1 cellular context compared by ENCODE assay signal in genomic region chr17:42286411-42287295, GRCh38.
TF ChIP-seq lines count a peak whose summit lies in the region.

No MANE protein-coding gene starts in this region.

TF ChIP-seq in K562, 482 proteins besides CTCF, POLR2A, EP300 and RAD21 (continued from another document and continues in another):
- TF ChIP-seq, protein P1, sequence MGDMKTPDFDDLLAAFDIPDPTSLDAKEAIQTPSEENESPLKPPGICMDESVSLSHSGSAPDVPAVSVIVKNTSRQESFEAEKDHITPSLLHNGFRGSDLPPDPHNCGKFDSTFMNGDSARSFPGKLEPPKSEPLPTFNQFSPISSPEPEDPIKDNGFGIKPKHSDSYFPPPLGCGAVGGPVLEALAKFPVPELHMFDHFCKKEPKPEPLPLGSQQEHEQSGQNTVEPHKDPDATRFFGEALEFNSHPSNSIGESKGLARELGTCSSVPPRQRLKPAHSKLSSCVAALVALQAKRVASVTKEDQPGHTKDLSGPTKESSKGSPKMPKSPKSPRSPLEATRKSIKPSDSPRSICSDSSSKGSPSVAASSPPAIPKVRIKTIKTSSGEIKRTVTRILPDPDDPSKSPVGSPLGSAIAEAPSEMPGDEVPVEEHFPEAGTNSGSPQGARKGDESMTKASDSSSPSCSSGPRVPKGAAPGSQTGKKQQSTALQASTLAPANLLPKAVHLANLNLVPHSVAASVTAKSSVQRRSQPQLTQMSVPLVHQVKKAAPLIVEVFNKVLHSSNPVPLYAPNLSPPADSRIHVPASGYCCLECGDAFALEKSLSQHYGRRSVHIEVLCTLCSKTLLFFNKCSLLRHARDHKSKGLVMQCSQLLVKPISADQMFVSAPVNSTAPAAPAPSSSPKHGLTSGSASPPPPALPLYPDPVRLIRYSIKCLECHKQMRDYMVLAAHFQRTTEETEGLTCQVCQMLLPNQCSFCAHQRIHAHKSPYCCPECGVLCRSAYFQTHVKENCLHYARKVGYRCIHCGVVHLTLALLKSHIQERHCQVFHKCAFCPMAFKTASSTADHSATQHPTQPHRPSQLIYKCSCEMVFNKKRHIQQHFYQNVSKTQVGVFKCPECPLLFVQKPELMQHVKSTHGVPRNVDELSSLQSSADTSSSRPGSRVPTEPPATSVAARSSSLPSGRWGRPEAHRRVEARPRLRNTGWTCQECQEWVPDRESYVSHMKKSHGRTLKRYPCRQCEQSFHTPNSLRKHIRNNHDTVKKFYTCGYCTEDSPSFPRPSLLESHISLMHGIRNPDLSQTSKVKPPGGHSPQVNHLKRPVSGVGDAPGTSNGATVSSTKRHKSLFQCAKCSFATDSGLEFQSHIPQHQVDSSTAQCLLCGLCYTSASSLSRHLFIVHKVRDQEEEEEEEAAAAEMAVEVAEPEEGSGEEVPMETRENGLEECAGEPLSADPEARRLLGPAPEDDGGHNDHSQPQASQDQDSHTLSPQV (IDR thresholded peaks at IDR 0.05): peak; percentile 69
- TF ChIP-seq THRAP3 (IDR thresholded peaks at IDR 0.05; ENCODE audit: borderline replicate concordance) (no peak), GTF2A2 (tag; IDR thresholded peaks at IDR 0.05) (no peak), ZNF124 (CRISPR knock-in tag; IDR thresholded peaks at IDR 0.05) (no peak), SIN3A (IDR thresholded peaks at IDR 0.05; ENCODE audit: borderline replicate concordance in 2 of 2, control insufficient read depth in 1 of 2, low read depth in 2 of 2, low read length in 2 of 2) (peak in 1 of 2 experiments; percentile 88; a peak in 2 of 4 replicates), ZNF512 (tag; IDR thresholded peaks at IDR 0.05) (no peak), PREB (CRISPR knock-in tag; IDR thresholded peaks at IDR 0.05) (no peak), WHSC1 (IDR thresholded peaks at IDR 0.05; ENCODE audit: low read length) (no peak), GABPA (tag; conservative IDR thresholded peaks at IDR 0.05; ENCODE audit: low read depth) (no peak), RFX7 (CRISPR knock-in tag; IDR thresholded peaks at IDR 0.05) (no peak), BACH1 (tag; IDR thresholded peaks at IDR 0.05) (no peak), FOS (IDR thresholded peaks at IDR 0.05; ENCODE audit: extremely low read depth, insufficient read length) (no peak), ZFP91 (CRISPR knock-in tag; IDR thresholded peaks at IDR 0.05) (0 out of 2 replicates have a peak, but pooled peaks have one; percentile 16), HNRNPK (IDR thresholded peaks at IDR 0.05; ENCODE audit: low read depth, low read length, poor library complexity, severe bottlenecking) (no peak), CEBPG (CRISPR knock-in tag; IDR thresholded peaks at IDR 0.05) (no peak), CEBPG (tag; conservative IDR thresholded peaks at IDR 0.05 in 1 of 2, IDR thresholded peaks at IDR 0.05 in 1 of 2) (no peak), ZKSCAN3 (CRISPR knock-in tag; IDR thresholded peaks at IDR 0.05) (no peak), PTRF (tag; IDR thresholded peaks at IDR 0.05) (no peak), NCOA1 (IDR thresholded peaks at IDR 0.05; ENCODE audit: low read depth) (no peak), SIX5 (IDR thresholded peaks at IDR 0.05; ENCODE audit: borderline replicate concordance in 1 of 2, insufficient read depth in 1 of 2, low read depth in 1 of 2, low read length in 2 of 2) (no peak), SMARCC2 (IDR thresholded peaks at IDR 0.05; ENCODE audit: low read depth) (no peak), BRCA1 (IDR thresholded peaks at IDR 0.05) (no peak), BRCA1 (CRISPR knock-in tag; IDR thresholded peaks at IDR 0.05) (no peak), NEUROD1 (IDR thresholded peaks at IDR 0.05; ENCODE audit: borderline replicate concordance, low read depth, low read length, partially characterized antibody) (peak; percentile 3), TFAP4 (CRISPR knock-in tag; IDR thresholded peaks at IDR 0.05; ENCODE audit: borderline replicate concordance) (peak; percentile 32; the same call in 1 of the 2 replicates), UBTF (IDR thresholded peaks at IDR 0.05; ENCODE audit: borderline replicate concordance in 1 of 2, low read depth in 2 of 2, low read length in 2 of 2) (no peak), ADNP (tag; IDR thresholded peaks at IDR 0.05) (no peak), KDM1A (IDR thresholded peaks at IDR 0.05) (no peak), SMARCA4 (IDR thresholded peaks at IDR 0.05) (no peak), VEZF1 (CRISPR knock-in tag; IDR thresholded peaks at IDR 0.05) (no peak), STAT5A (IDR thresholded peaks at IDR 0.05; ENCODE audit: borderline replicate concordance, low read length) (no peak), RBBP5 (IDR thresholded peaks at IDR 0.05; ENCODE audit: borderline replicate concordance, insufficient read depth, low read length, poor library complexity, severe bottlenecking) (no peak)
- TF ChIP-seq, protein P2, sequence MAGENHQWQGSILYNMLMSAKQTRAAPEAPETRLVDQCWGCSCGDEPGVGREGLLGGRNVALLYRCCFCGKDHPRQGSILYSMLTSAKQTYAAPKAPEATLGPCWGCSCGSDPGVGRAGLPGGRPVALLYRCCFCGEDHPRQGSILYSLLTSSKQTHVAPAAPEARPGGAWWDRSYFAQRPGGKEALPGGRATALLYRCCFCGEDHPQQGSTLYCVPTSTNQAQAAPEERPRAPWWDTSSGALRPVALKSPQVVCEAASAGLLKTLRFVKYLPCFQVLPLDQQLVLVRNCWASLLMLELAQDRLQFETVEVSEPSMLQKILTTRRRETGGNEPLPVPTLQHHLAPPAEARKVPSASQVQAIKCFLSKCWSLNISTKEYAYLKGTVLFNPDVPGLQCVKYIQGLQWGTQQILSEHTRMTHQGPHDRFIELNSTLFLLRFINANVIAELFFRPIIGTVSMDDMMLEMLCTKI (IDR thresholded peaks at IDR 0.05; ENCODE audit: partially characterized antibody): no peak
- TF ChIP-seq, protein P3, sequence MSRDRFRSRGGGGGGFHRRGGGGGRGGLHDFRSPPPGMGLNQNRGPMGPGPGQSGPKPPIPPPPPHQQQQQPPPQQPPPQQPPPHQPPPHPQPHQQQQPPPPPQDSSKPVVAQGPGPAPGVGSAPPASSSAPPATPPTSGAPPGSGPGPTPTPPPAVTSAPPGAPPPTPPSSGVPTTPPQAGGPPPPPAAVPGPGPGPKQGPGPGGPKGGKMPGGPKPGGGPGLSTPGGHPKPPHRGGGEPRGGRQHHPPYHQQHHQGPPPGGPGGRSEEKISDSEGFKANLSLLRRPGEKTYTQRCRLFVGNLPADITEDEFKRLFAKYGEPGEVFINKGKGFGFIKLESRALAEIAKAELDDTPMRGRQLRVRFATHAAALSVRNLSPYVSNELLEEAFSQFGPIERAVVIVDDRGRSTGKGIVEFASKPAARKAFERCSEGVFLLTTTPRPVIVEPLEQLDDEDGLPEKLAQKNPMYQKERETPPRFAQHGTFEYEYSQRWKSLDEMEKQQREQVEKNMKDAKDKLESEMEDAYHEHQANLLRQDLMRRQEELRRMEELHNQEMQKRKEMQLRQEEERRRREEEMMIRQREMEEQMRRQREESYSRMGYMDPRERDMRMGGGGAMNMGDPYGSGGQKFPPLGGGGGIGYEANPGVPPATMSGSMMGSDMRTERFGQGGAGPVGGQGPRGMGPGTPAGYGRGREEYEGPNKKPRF (IDR thresholded peaks at IDR 0.05; ENCODE audit: low read depth, low read length): no peak
- TF ChIP-seq, protein P4, sequence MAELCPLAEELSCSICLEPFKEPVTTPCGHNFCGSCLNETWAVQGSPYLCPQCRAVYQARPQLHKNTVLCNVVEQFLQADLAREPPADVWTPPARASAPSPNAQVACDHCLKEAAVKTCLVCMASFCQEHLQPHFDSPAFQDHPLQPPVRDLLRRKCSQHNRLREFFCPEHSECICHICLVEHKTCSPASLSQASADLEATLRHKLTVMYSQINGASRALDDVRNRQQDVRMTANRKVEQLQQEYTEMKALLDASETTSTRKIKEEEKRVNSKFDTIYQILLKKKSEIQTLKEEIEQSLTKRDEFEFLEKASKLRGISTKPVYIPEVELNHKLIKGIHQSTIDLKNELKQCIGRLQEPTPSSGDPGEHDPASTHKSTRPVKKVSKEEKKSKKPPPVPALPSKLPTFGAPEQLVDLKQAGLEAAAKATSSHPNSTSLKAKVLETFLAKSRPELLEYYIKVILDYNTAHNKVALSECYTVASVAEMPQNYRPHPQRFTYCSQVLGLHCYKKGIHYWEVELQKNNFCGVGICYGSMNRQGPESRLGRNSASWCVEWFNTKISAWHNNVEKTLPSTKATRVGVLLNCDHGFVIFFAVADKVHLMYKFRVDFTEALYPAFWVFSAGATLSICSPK (IDR thresholded peaks at IDR 0.05; ENCODE audit: borderline replicate concordance): no peak
- TF ChIP-seq, protein P5, sequence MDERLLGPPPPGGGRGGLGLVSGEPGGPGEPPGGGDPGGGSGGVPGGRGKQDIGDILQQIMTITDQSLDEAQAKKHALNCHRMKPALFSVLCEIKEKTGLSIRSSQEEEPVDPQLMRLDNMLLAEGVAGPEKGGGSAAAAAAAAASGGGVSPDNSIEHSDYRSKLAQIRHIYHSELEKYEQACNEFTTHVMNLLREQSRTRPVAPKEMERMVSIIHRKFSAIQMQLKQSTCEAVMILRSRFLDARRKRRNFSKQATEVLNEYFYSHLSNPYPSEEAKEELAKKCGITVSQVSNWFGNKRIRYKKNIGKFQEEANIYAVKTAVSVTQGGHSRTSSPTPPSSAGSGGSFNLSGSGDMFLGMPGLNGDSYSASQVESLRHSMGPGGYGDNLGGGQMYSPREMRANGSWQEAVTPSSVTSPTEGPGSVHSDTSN (CRISPR knock-in tag; IDR thresholded peaks at IDR 0.05; ENCODE audit: low read depth): no peak
- TF ChIP-seq, protein P5 (tag; conservative IDR thresholded peaks at IDR 0.05; ENCODE audit: low read depth): no peak
